20 cellular contexts compared by ENCODE assay signal in the genomic region with DNA sequence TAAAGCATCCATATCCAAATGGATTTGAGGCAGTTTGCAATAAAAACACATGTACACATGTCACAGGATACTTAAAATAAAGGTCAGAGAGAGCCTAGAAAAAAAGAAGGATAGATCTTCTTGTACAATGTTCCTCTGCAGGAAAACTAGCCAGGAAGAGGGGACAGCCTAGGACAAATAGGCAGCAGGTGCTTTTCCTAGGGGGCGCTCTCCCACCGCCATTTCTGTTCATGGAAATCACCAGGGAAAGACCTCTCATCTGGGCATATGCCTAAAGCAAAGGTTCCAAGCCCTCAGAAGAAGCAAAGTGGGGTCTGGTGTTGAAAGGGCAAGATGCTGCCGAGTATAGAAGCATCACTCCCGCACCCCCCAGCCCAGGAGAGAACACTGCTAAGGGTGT.
DNase-seq lines count a peak whose midpoint lies in the region; ATAC-seq and TF ChIP-seq lines count a peak whose summit lies in the region.
"Had no signal": no experiment of that assay in that cellular context is flagged by ENCODE, and none has a peak within 500 bp of the region (broad histone marks: within the 10 kb centered on the region; RNA-seq: fewer than 3 reads in every experiment).

No MANE protein-coding gene starts in this region.

- TF ChIP-seq CTCF in H9 (conservative IDR thresholded peaks at IDR 0.05) (peak; percentile 78), Panc1 (IDR thresholded peaks at IDR 0.05) (peak; percentile 36; the same call in 1 of the 2 replicates), MCF 10A (IDR thresholded peaks at IDR 0.05; ENCODE audit: unreplicated experiment) (no peak)

- H3K79me2 ChIP-seq in H9 (ENCODE audit: insufficient read depth, low read length) = no peaks in the 10 kb centered on the region

- H3K9me3 Mint-ChIP-seq in H9 = no peaks in the 10 kb centered on the region
- no peaks in the 10 kb centered on the region for H3K9me3 Mint-ChIP-seq in MCF 10A (ENCODE audit: unreplicated experiment)
- H3K9me3 Mint-ChIP-seq: activated CD8-positive, alpha-beta T cell treated with anti-CD3 and anti-CD28 coated beads for 36 hours; T-cell had no signal

- no peak overlapping the region for H4K8ac ChIP-seq in H9 (replicated peaks; ENCODE audit: insufficient read length, low read depth, low read length)

- no peak overlapping the region for H3K4ac ChIP-seq in H9 (ENCODE audit: low read depth, low read length)

- in situ Hi-C loops in Panc1 (cut with HindIII; ENCODE audit: low pct_unique_long_range_greater_than_20kb, low sequenced_read_pairs) = no loop called here

- POLR2A ChIA-PET in Panc1 (lab: Charles Lee) (no interaction called here), MCF 10A (lab: Yijun Ruan, JAX) (no interaction called here)

- H3K23me2 ChIP-seq in H9 (ENCODE audit: insufficient read length, low read depth, low read length, poor library complexity, severe bottlenecking) = no peaks in the 10 kb centered on the region

- no peak overlapping the region for H3K9ac ChIP-seq in H9 (ENCODE audit: extremely low read depth, insufficient read length, low read length)

- H2BK5ac ChIP-seq in H9 (ENCODE audit: insufficient read length, low read length) = no peak overlapping the region

- no peak overlapping the region for H3K18ac ChIP-seq in H9 (ENCODE audit: insufficient read length, low read depth, low read length)

- H3K36me3 ChIP-seq in Panc1 (ENCODE audit: control insufficient read depth, insufficient read depth, low read length) = no peaks in the 10 kb centered on the region
- H3K36me3 ChIP-seq: adrenal gland, MG63, tibial nerve had no signal

- H3K27me3 Mint-ChIP-seq in H9 (ENCODE audit: low read depth) (no peaks in the 10 kb centered on the region), MCF 10A (ENCODE audit: insufficient read depth, unreplicated experiment) (no peaks in the 10 kb centered on the region)
- H3K27me3 Mint-ChIP-seq: activated CD8-positive, alpha-beta T cell treated with anti-CD3 and anti-CD28 coated beads for 36 hours; T-cell had no signal

- no peak overlapping the region for H3K4me2 ChIP-seq in H9 (ENCODE audit: insufficient read depth, insufficient read length, low read length)

- BruUV-seq in Panc1 (replicated peaks; lab: Mats Ljungman, UMichigan) (no TSS peak), MCF 10A (replicated peaks; lab: Mats Ljungman, UMichigan) (no TSS peak)

- H2BK20ac ChIP-seq in H9 (ENCODE audit: low read depth, low read length, poor library complexity, severe bottlenecking) = no peak overlapping the region

- H3K4me1 Mint-ChIP-seq in H9 (no peaks in the 10 kb centered on the region), MCF 10A (ENCODE audit: insufficient read depth, unreplicated experiment) (peaks cover 6% of the 10 kb centered on the region)
- H3K4me1 Mint-ChIP-seq: T-cell had no signal

- no peak overlapping the region for H2BK15ac ChIP-seq in H9 (ENCODE audit: low read depth, low read length)

- H2BK120ac ChIP-seq in H9 (ENCODE audit: low read depth, low read length, poor library complexity, severe bottlenecking) = no peak overlapping the region

- H3K23ac ChIP-seq in H9 (ENCODE audit: insufficient read length, low read depth, low read length) = no peak overlapping the region

- H3K36me3 Mint-ChIP-seq in H9 (ENCODE audit: insufficient read depth in 1 of 3, low read depth in 3 of 3) = no peaks in the 10 kb centered on the region
- no peaks in the 10 kb centered on the region for H3K36me3 Mint-ChIP-seq in MCF 10A (ENCODE audit: insufficient read depth, unreplicated experiment)
- H3K36me3 Mint-ChIP-seq: T-cell had no signal

- no peak overlapping the region for H2BK12ac ChIP-seq in H9 (ENCODE audit: insufficient read length, low read depth, low read length)

- H3T11ph ChIP-seq in H9 (ENCODE audit: low read length) = no peak overlapping the region

- H2AK5ac ChIP-seq in H9 (ENCODE audit: insufficient read length, low read length) = no peak overlapping the region

- H3K27me3 ChIP-seq in H9 (ENCODE audit: insufficient read depth, low read length) = no peaks in the 10 kb centered on the region
- H3K27me3 ChIP-seq in Panc1 (ENCODE audit: control insufficient read depth, insufficient read depth, low read length) = no peaks in the 10 kb centered on the region
- H3K27me3 ChIP-seq: adrenal gland, MG63, tibial nerve had no signal

- no peak overlapping the region for H3K4me3 ChIP-seq in Panc1 (ENCODE audit: low read depth in 2 of 2, low read length in 2 of 2)
- H3K4me3 ChIP-seq: adrenal gland, MG63, tibial nerve had no signal

- no peaks in the 10 kb centered on the region for H3K79me1 ChIP-seq in H9 (ENCODE audit: insufficient read depth, low read depth, low read length, poor library complexity, severe bottlenecking)

- DNase-seq in Daoy (ENCODE audit: low read depth) (peak; percentile 6), H9 (peak; percentile 62), Panc1 (ENCODE audit: low read depth, low spot score) (no peak), iPS DF 19.7 (ENCODE audit: low read depth, low spot score) (peak; percentile 5), MV-4-11 (lab: John Stamatoyannopoulos, UW) (no peak), SK-N-DZ (ENCODE audit: low spot score) (no peak), MCF 10A (ENCODE audit: unreplicated experiment) (no peak)
- DNase-seq: activated CD8-positive, alpha-beta T cell treated with anti-CD3 and anti-CD28 coated beads for 36 hours; adrenal gland; AML-193; effector CD4-positive, alpha-beta T cell; HFFc6; hippocampal formation; MG63; NCI-H526 treated with DMSO at 0.1 percent for 48 hours; RPMI8226; T-cell had no signal

- H3K27ac ChIP-seq in H9 (ENCODE audit: insufficient read length, low read depth, low read length) (no peak overlapping the region), Panc1 (ENCODE audit: low read length) (no peak overlapping the region)
- H3K27ac ChIP-seq: adrenal gland, tibial nerve had no signal

- no peak overlapping the region for H4K91ac ChIP-seq in H9 (ENCODE audit: insufficient read length, low read depth, low read length)

- intact Hi-C loops in Panc1 (cut with micrococcal nuclease; ENCODE audit: unreplicated experiment) (no loop called here), MCF 10A (cut with micrococcal nuclease) (no loop called here)

- H4K5ac ChIP-seq in H9 (ENCODE audit: insufficient read length, low read depth, low read length) = no peak overlapping the region

- ATAC-seq in Panc1 (no peak), GM21825 (IDR thresholded peaks at IDR 0.05; ENCODE audit: unreplicated experiment) (no peak)
- ATAC-seq: activated CD8-positive, alpha-beta T cell treated with anti-CD3 and anti-CD28 coated beads for 36 hours; left colon; T-cell had no signal

- H3K56ac ChIP-seq in H9 (ENCODE audit: insufficient read length, low read depth, low read length) = no peak overlapping the region

- no peaks in the 10 kb centered on the region for H4K20me1 ChIP-seq in H9 (ENCODE audit: control insufficient read depth, insufficient read depth, insufficient read length)

- no peak overlapping the region for H3K27ac Mint-ChIP-seq in H9
- no peak overlapping the region for H3K27ac Mint-ChIP-seq in MCF 10A (ENCODE audit: low read depth, unreplicated experiment)
- H3K27ac Mint-ChIP-seq: activated CD8-positive, alpha-beta T cell treated with anti-CD3 and anti-CD28 coated beads for 36 hours; HFFc6; T-cell had no signal

- H3K14ac ChIP-seq in H9 (ENCODE audit: insufficient read depth, low read length) = no peak overlapping the region

- H3K4me3 Mint-ChIP-seq in H9 = no peak overlapping the region
- no peak overlapping the region for H3K4me3 Mint-ChIP-seq in MCF 10A (ENCODE audit: unreplicated experiment)
- H3K4me3 Mint-ChIP-seq: activated CD8-positive, alpha-beta T cell treated with anti-CD3 and anti-CD28 coated beads for 36 hours; HFFc6; T-cell had no signal

- H3K9me3 ChIP-seq in H9 (ENCODE audit: control insufficient read depth, low read depth, low read length) (no peaks in the 10 kb centered on the region), Panc1 (ENCODE audit: control insufficient read depth, insufficient read depth, low read depth, low read length) (no peaks in the 10 kb centered on the region)
- H3K9me3 ChIP-seq: adrenal gland, MG63, tibial nerve had no signal

- no peaks in the 10 kb centered on the region for H3K4me1 ChIP-seq in H9 (ENCODE audit: insufficient read depth, low read length)
- no peaks in the 10 kb centered on the region for H3K4me1 ChIP-seq in Panc1 (ENCODE audit: control insufficient read depth, insufficient read depth, low read length)
- H3K4me1 ChIP-seq: adrenal gland, tibial nerve had no signal

- no CpG with 5 or more reads among the region's 4 CpGs for WGBS in H9 (ENCODE audit: extremely low coverage, insufficient read length, low lambda C conversion rate)

- CTCF ChIA-PET in Panc1 (lab: Charles Lee) = no interaction called here
- CTCF ChIA-PET in MCF 10A (lab: Yijun Ruan, JAX) = interaction anchor here (0.5 kb wide), 1 partner anchor 45 kb away, joined by 4 read pairs; no protein-coding TSS in a partner anchor

- H2AFZ ChIP-seq in H9 (ENCODE audit: low read length) = no peak overlapping the region

Comparison
In these comparisons a context has a peak if more than half of its experiments do, and no peak if none do; other contexts are left out.
1. DNase-seq: peak in Daoy (single experiment), H9 (single experiment) and iPS DF 19.7 (single experiment); none in Panc1 (single experiment), MV-4-11 (single experiment), SK-N-DZ (single experiment) and MCF 10A (single experiment).